ENCODE assay signal across 9 cellular contexts in genomic region chr15:44298878-44299277, GRCh38. TPM values are rescaled to one million over a fixed set of nuclear protein-coding genes. Genes with fewer than 3 reads are reported as not detected.
DNase-seq lines count a peak whose midpoint lies in the region; ATAC-seq and TF ChIP-seq lines count a peak whose summit lies in the region.
"Had no signal": no experiment of that assay in that cellular context is flagged by ENCODE, and none has a peak within 500 bp of the region (broad histone marks: within the 10 kb centered on the region; RNA-seq: fewer than 3 reads in every experiment).

No MANE protein-coding gene starts in this region.

- H3K27ac ChIP-seq in upper lobe of right lung = no peak overlapping the region
- no peak overlapping the region for H3K27ac ChIP-seq in prostate gland

- H3K9me3 ChIP-seq in mucosa of descending colon = no peaks in the 10 kb centered on the region
- H3K9me3 ChIP-seq in upper lobe of right lung = no peaks in the 10 kb centered on the region
- no peaks in the 10 kb centered on the region for H3K9me3 ChIP-seq in prostate gland

- peak; percentile 33 for ATAC-seq in mucosa of descending colon
- ATAC-seq in GM21526 (IDR thresholded peaks at IDR 0.05; ENCODE audit: low FRiP score, unreplicated experiment) = no peak
- ATAC-seq in upper lobe of right lung = no peak
- ATAC-seq in HG02678 (IDR thresholded peaks at IDR 0.05; ENCODE audit: unreplicated experiment) = no peak
- ATAC-seq: activated T-cell treated with anti-CD3 and anti-CD28 coated beads, Interleukin-2, amount 50 U/mL, for 72 hours had no signal

- H3K36me3 ChIP-seq in mucosa of descending colon (ENCODE audit: low read depth) = no peaks in the 10 kb centered on the region
- H3K36me3 ChIP-seq in upper lobe of right lung = no peaks in the 10 kb centered on the region
- H3K36me3 ChIP-seq in prostate gland = no peaks in the 10 kb centered on the region

- TF ChIP-seq CTCF in astrocyte of the spinal cord (IDR thresholded peaks at IDR 0.05; ENCODE audit: low read depth, low read length) (peak; percentile 50), mucosa of descending colon (IDR thresholded peaks at IDR 0.05) (peak; percentile 10), upper lobe of right lung (IDR thresholded peaks at IDR 0.05) (no peak), prostate gland (IDR thresholded peaks at IDR 0.05) (no peak)

- DNase-seq in EL = peak; percentile 11
- DNase-seq in HuH-7 (ENCODE audit: low spot score) = peak; percentile 19
- no peak for DNase-seq in astrocyte of the spinal cord (ENCODE audit: low read depth, low spot score)
- DNase-seq in mucosa of descending colon = no peak
- no peak for DNase-seq in upper lobe of right lung
- DNase-seq in prostate gland (ENCODE audit: low spot score) = no peak
- DNase-seq: activated T-cell treated with anti-CD3 and anti-CD28 coated beads, Interleukin-2, amount 50 U/mL, for 72 hours had no signal

- intact Hi-C loops in mucosa of descending colon (cut with DNase I, micrococcal nuclease) (no loop called here), upper lobe of right lung (cut with DNase I) (no loop called here), prostate gland (cut with DNase I) (no loop called here)

- H3K4me3 ChIP-seq in astrocyte of the spinal cord (ENCODE audit: low read depth, low read length) (no peak overlapping the region), mucosa of descending colon (no peak overlapping the region), upper lobe of right lung (no peak overlapping the region), prostate gland (no peak overlapping the region)

- 100% methylated on average over 1 of the region's 1 CpG for WGBS in prostate gland

- peaks cover 27% of the 10 kb centered on the region for H3K4me1 ChIP-seq in mucosa of descending colon (ENCODE audit: low read depth)
- H3K4me1 ChIP-seq in upper lobe of right lung = peaks cover 13% of the 10 kb centered on the region
- peaks cover 4% of the 10 kb centered on the region for H3K4me1 ChIP-seq in prostate gland (replicated peaks)

- no peak for TF ChIP-seq POLR2A in prostate gland (IDR thresholded peaks at IDR 0.05)

- in situ Hi-C loops in astrocyte of the spinal cord (cut with HindIII; ENCODE audit: low sequenced_read_pairs) = no loop called here

- H3K27me3 ChIP-seq in upper lobe of right lung (no peaks in the 10 kb centered on the region), prostate gland (replicated peaks; ENCODE audit: insufficient read depth) (no peaks in the 10 kb centered on the region)

RNA-seq across cellular contexts. Expression of gene GOLM2, which starts 10.4 kb away (rescaled TPM):
- 10 to 100 TPM; 84.1 to 96.1 (median 85.8) TPM for total RNA-seq in mucosa of descending colon
- total RNA-seq in upper lobe of right lung = 77.7 TPM
- total RNA-seq in prostate gland = 100 to 1,000 TPM; 159 to 179 TPM

Comparison
In these comparisons a context has a peak if more than half of its experiments do, and no peak if none do; other contexts are left out.
1. DNase-seq: peak in EL (single experiment) and HuH-7 (single experiment); none in astrocyte of the spinal cord (single experiment), mucosa of descending colon (0 of 3), upper lobe of right lung (single experiment) and prostate gland (single experiment).
2. CTCF ChIP-seq: peak in astrocyte of the spinal cord (single experiment) and mucosa of descending colon (single experiment); none in upper lobe of right lung (single experiment) and prostate gland (0 of 4).